Comparison of ENCODE assay signal across 8 cellular contexts in the genomic region with DNA sequence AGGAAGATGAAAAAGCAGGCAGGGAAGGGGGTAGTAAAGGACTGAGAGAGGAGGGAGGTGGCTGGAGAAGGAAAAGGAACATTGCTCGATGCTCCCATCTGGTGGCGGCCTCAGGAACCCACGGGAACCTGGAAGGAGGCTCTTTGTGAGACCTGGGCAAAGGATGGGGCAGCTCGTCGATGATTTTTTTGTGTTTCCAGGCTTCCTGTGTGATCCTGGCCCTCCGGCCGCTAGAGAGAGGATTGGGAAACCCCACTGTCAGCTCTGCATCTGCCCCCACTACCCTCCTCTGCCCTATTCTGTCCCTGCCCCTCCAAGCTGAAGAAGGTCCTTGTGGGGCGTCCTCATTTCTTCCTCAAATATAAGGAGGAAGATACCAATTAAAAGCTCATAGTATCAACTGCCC. TPM values are rescaled to one million over a fixed set of nuclear protein-coding genes. Genes with fewer than 3 reads are reported as not detected.
DNase-seq lines count a peak whose midpoint lies in the region; ATAC-seq and TF ChIP-seq lines count a peak whose summit lies in the region.

No MANE protein-coding gene starts in this region.

- no peak for TF ChIP-seq POLR2A in sigmoid colon (IDR thresholded peaks at IDR 0.05)

- peak; percentile 84 for DNase-seq in GM10248 (ENCODE audit: extremely low spot score)
- DNase-seq in MV-4-11 (lab: John Stamatoyannopoulos, UW) = peak; percentile 28
- peak; percentile 97 for DNase-seq in SK-N-SH
- peak; percentile 45 for DNase-seq in amniotic stem cell (lab: John Stamatoyannopoulos, UW)
- DNase-seq in left ventricle myocardium superior = peak; percentile 77
- DNase-seq in sigmoid colon = no peak

- H3K79me2 ChIP-seq in SK-N-SH (ENCODE audit: insufficient read depth) = no peaks in the 10 kb centered on the region

- ATAC-seq in left ventricle myocardium superior (peak; percentile 54), HG03095 (IDR thresholded peaks at IDR 0.05; ENCODE audit: unreplicated experiment) (no peak), GM21528 (IDR thresholded peaks at IDR 0.05; ENCODE audit: low FRiP score, unreplicated experiment) (no peak)

- peak; percentile 93 for TF ChIP-seq RAD21 in SK-N-SH (IDR thresholded peaks at IDR 0.05; ENCODE audit: low read length)

- H2AFZ ChIP-seq in SK-N-SH (ENCODE audit: low read depth) = peak overlapping the region; percentile 69; the same call in 1 of the 2 replicates

- intact Hi-C loops in left ventricle myocardium superior (cut with micrococcal nuclease) = no loop called here
- intact Hi-C loops in sigmoid colon (cut with DNase I) = loop anchor here (1.0 kb wide), 3 partner anchors 25 to 295 kb away; a partner anchor contains a TSS

- H3K4me1 ChIP-seq in SK-N-SH (ENCODE audit: control insufficient read depth in 1 of 2, insufficient read depth in 2 of 2, low read depth in 1 of 2, low read length in 1 of 2) = peaks cover 3 to 5% of the 10 kb centered on the region in 2 experiments; a peak in 2 of 4 replicates
- H3K4me1 ChIP-seq in sigmoid colon = peaks cover 0 to 3% (median 0%) of the 10 kb centered on the region in 4 donors

- H3K9me2 ChIP-seq in SK-N-SH = no peaks in the 10 kb centered on the region

- H3K9ac ChIP-seq in SK-N-SH = no peak overlapping the region

- TF ChIP-seq EP300 in SK-N-SH (IDR thresholded peaks at IDR 0.05; ENCODE audit: borderline replicate concordance in 1 of 2, low read depth in 1 of 2, low read length in 1 of 2) (no peak), sigmoid colon (IDR thresholded peaks at IDR 0.05) (no peak)

- no peak overlapping the region for H3K4me2 ChIP-seq in SK-N-SH

- no peaks in the 10 kb centered on the region for H3K36me3 ChIP-seq in SK-N-SH (replicated peaks in 1 of 2; ENCODE audit: control insufficient read depth in 1 of 2, insufficient read depth in 2 of 2, low read length in 1 of 2)
- H3K36me3 ChIP-seq in sigmoid colon = no peaks in the 10 kb centered on the region

- H3K4me3 ChIP-seq in SK-N-SH (ENCODE audit: low read depth in 2 of 2, low read length in 1 of 2) (no peak overlapping the region; a peak in 1 of 4 replicates), sigmoid colon (no peak overlapping the region)

- WGBS in SK-N-SH (ENCODE audit: low lambda C conversion rate) = 16% methylated on average over 8 of the region's 8 CpGs
- WGBS in sigmoid colon, 2 donors = 15 to 18% methylated on average over 8 of the region's 8 CpGs

- H3K27me3 ChIP-seq in SK-N-SH (ENCODE audit: insufficient read depth) (no peaks in the 10 kb centered on the region), sigmoid colon (no peaks in the 10 kb centered on the region)

- H3K9me3 ChIP-seq in SK-N-SH (no peaks in the 10 kb centered on the region), sigmoid colon (no peaks in the 10 kb centered on the region)

- no peak overlapping the region for H3K27ac ChIP-seq in SK-N-SH (ENCODE audit: low read depth in 2 of 2, low read length in 1 of 2)
- no peak overlapping the region for H3K27ac ChIP-seq in sigmoid colon

- CTCF ChIA-PET in GM10248 (lab: Yijun Ruan, JAX) = interaction anchor here (0.8 to 18.2 kb wide), 29 partner anchors 11 to 291 kb away, joined by 3 to 301 read pairs (median 5); no protein-coding TSS in a partner anchor
- CTCF ChIA-PET in SK-N-SH (lab: Yijun Ruan, JAX) = interaction anchor here (0.6 to 26.2 kb wide), 52 partner anchors 9 to 373 kb away, joined by 3 to 520 read pairs (median 5); a partner anchor contains a TSS

- TF ChIP-seq CTCF in GM10248 (IDR thresholded peaks at IDR 0.05; ENCODE audit: control extremely low read depth, extremely low read depth, low read depth, missing control alignments) (peak; percentile 70), SK-N-SH (IDR thresholded peaks at IDR 0.05) (peak; percentile 94), sigmoid colon (IDR thresholded peaks at IDR 0.05) (peak; percentile 83 to 86 (median 84))

- POLR2A ChIA-PET in GM10248 (lab: Yijun Ruan, JAX) = no interaction called here
- POLR2A ChIA-PET in SK-N-SH (lab: Yijun Ruan, JAX) = interaction anchor here (0.8 to 1.1 kb wide), 3 partner anchors 11 to 59 kb away, joined by 3 to 4 read pairs (median 3); no protein-coding TSS in a partner anchor

- no peaks in the 10 kb centered on the region for H3F3A ChIP-seq in SK-N-SH (replicated peaks; ENCODE audit: insufficient read depth)

- no peaks in the 10 kb centered on the region for H4K20me1 ChIP-seq in SK-N-SH (ENCODE audit: insufficient read depth)

TF ChIP-seq in SK-N-SH, 30 proteins besides CTCF, POLR2A, EP300 and RAD21:
- TF ChIP-seq FOXM1 (IDR thresholded peaks at IDR 0.05; ENCODE audit: low read depth) (no peak), MEF2A (IDR thresholded peaks at IDR 0.05; ENCODE audit: borderline replicate concordance, low read depth) (no peak), EZH2phosphoT487 (IDR thresholded peaks at IDR 0.05; ENCODE audit: borderline replicate concordance, low read depth) (no peak), GATA2 (CRISPR knock-in tag; IDR thresholded peaks at IDR 0.05) (no peak), SMC3 (IDR thresholded peaks at IDR 0.05; ENCODE audit: low read depth, low read length) (peak; percentile 100), RCOR1 (IDR thresholded peaks at IDR 0.05; ENCODE audit: low read length) (no peak; the same call in 1 of the 2 replicates), FOSL2 (IDR thresholded peaks at IDR 0.05; ENCODE audit: borderline replicate concordance, low read depth) (no peak), POLR2AphosphoS5 (IDR thresholded peaks at IDR 0.05; ENCODE audit: low read depth, low read length) (no peak)
TF ChIP-seq in SK-N-SH: peak in this region for 1.

RNA-seq across cellular contexts. Expression of a gene that starts 6.6 kb away (rescaled TPM):
- not detected in 2 replicates for polyA plus RNA-seq in SK-N-SH (2012; rRNA removed)
- under 0.01 TPM in 1 of 2 replicates, not detected in the other for polyA plus RNA-seq in SK-N-SH (2012; cell fraction: cytosol; rRNA removed)
- polyA plus RNA-seq in SK-N-SH (2012; cell fraction: nucleus; rRNA removed) = not detected in 2 replicates
- total RNA-seq in left ventricle myocardium superior = 0.07 TPM
- total RNA-seq in sigmoid colon = 1 to 10 TPM in 1 of 4 donors, under 1 TPM in 3; under 0.01 to 1.1 (median 0.15) TPM
- under 1 TPM in 2 of 3 donors, not detected in 1; under 0.01 to 0.09 TPM for polyA plus RNA-seq in sigmoid colon

RNA-seq across cellular contexts. Expression of a gene that starts 24.2 kb away (rescaled TPM):
- polyA plus RNA-seq in SK-N-SH (2012; rRNA removed) = 19.3 and 21.8 TPM in 2 replicates
- polyA plus RNA-seq in SK-N-SH (2012; cell fraction: cytosol; rRNA removed) = 18.3 and 22.8 TPM in 2 replicates
- 14.2 and 22.7 TPM in 2 replicates for polyA plus RNA-seq in SK-N-SH (2012; cell fraction: nucleus; rRNA removed)
- total RNA-seq in left ventricle myocardium superior = 107 TPM
- total RNA-seq in sigmoid colon = 10 to 100 TPM; 16.2 to 31.1 (median 30.1) TPM
- polyA plus RNA-seq in sigmoid colon = 10 to 100 TPM; 32.4 to 57.1 (median 39.4) TPM
